12 cellular contexts compared by ENCODE assay signal in genomic region chr1:156894001-156894400, GRCh38. TPM values are rescaled to one million over a fixed set of nuclear protein-coding genes. Genes with fewer than 3 reads are reported as not detected.
DNase-seq lines count a peak whose midpoint lies in the region; ATAC-seq and TF ChIP-seq lines count a peak whose summit lies in the region.
"Had no signal": no experiment of that assay in that cellular context is flagged by ENCODE, and none has a peak within 500 bp of the region (broad histone marks: within the 10 kb centered on the region; RNA-seq: fewer than 3 reads in every experiment).

No MANE protein-coding gene starts in this region.

- no peaks in the 10 kb centered on the region for H3K9me3 Mint-ChIP-seq in stimulated activated effector memory CD8-positive, alpha-beta T cell treated with anti-CD3 and anti-CD28 coated beads, Interleukin-12 subunit alpha, Interleukin-12 subunit beta, amount 100 ng/mL, for 72 hours
- H3K9me3 Mint-ChIP-seq: stimulated activated naive CD8-positive, alpha-beta T cell treated with anti-CD3 and anti-CD28 coated beads, Interleukin-15, amount 100 ng/mL, for 72 hours had no signal

- no peak for TF ChIP-seq CTCF in foreskin fibroblast (IDR thresholded peaks at IDR 0.05; ENCODE audit: low read depth, low read length)
- no peak for TF ChIP-seq CTCF in prostate gland (IDR thresholded peaks at IDR 0.05)

- ATAC-seq in HG02885 (IDR thresholded peaks at IDR 0.05; ENCODE audit: poor library complexity, unreplicated experiment) (no peak), HG02763 (IDR thresholded peaks at IDR 0.05; ENCODE audit: unreplicated experiment) (no peak)
- no peak for ATAC-seq in stimulated activated effector memory CD8-positive, alpha-beta T cell treated with anti-CD3 and anti-CD28 coated beads, Interleukin-12 subunit alpha, Interleukin-12 subunit beta, amount 100 ng/mL, for 72 hours
- ATAC-seq: activated CD8-positive, alpha-beta T cell treated with anti-CD3 and anti-CD28 coated beads, Interleukin-2, amount 10 ng/mL, durations not matched to agents 7 days and 5 days had no signal

- no peak overlapping the region for H3K4me3 Mint-ChIP-seq in stimulated activated effector memory CD8-positive, alpha-beta T cell treated with anti-CD3 and anti-CD28 coated beads, Interleukin-12 subunit alpha, Interleukin-12 subunit beta, amount 100 ng/mL, for 72 hours
- H3K4me3 Mint-ChIP-seq: activated CD8-positive, alpha-beta T cell treated with anti-CD3 and anti-CD28 coated beads, Interleukin-2, amount 10 ng/mL, durations not matched to agents 7 days and 5 days had no signal

- H3K4me1 Mint-ChIP-seq in stimulated activated effector memory CD8-positive, alpha-beta T cell treated with anti-CD3 and anti-CD28 coated beads, Interleukin-12 subunit alpha, Interleukin-12 subunit beta, amount 100 ng/mL, for 72 hours: peaks cover 17% of the 10 kb centered on the region

- DNase-seq in adipocyte (ENCODE audit: low read depth): peak; percentile 19
- DNase-seq in foreskin fibroblast: no peak
- no peak for DNase-seq in prostate gland (ENCODE audit: low spot score)
- no peak for DNase-seq in Ammon's horn (ENCODE audit: low spot score)
- DNase-seq in stimulated activated effector memory CD8-positive, alpha-beta T cell treated with anti-CD3 and anti-CD28 coated beads, Interleukin-12 subunit alpha, Interleukin-12 subunit beta, amount 100 ng/mL, for 72 hours (ENCODE audit: low spot score in 2 of 2): no peak
- DNase-seq: activated CD8-positive, alpha-beta T cell treated with anti-CD3 and anti-CD28 coated beads, Interleukin-2, amount 10 ng/mL, durations not matched to agents 7 days and 5 days; kidney glomerular epithelial cell; NCI-H2029 treated with DMSO at 0.1 percent for 48 hours; stimulated activated naive CD8-positive, alpha-beta T cell treated with anti-CD3 and anti-CD28 coated beads, Interleukin-15, amount 100 ng/mL, for 72 hours had no signal

- H4K20me1 ChIP-seq in BLaER1 treated with 17β-estradiol and CSF1 and Interleukin-3, amounts not matched to agents 10 nM and 100 nM: no peaks in the 10 kb centered on the region; a peak in 1 of 22 replicates

- H3K36me3 ChIP-seq in BLaER1 treated with 17β-estradiol and CSF1 and Interleukin-3, amounts not matched to agents 10 nM and 100 nM: no peaks in the 10 kb centered on the region
- H3K36me3 ChIP-seq in adipocyte (ENCODE audit: control insufficient read depth, insufficient read depth, low read length, severe bottlenecking) (no peaks in the 10 kb centered on the region), prostate gland (no peaks in the 10 kb centered on the region)

- H3K4me3 ChIP-seq in BLaER1 treated with 17β-estradiol and CSF1 and Interleukin-3, amounts not matched to agents 10 nM and 100 nM: peak overlapping the region in 8 of 10 experiments; percentile 28 to 68 (median 47); a peak in 10 of 20 replicates
- peak overlapping the region; percentile 79 for H3K4me3 ChIP-seq in adipocyte (ENCODE audit: low read length)
- H3K4me3 ChIP-seq in foreskin fibroblast (ENCODE audit: low read depth in 1 of 2, low read length in 2 of 2): peak overlapping the region; percentile 48 to 54
- H3K4me3 ChIP-seq in prostate gland: peak overlapping the region; percentile 16 to 23

- WGBS in prostate gland: 49% methylated on average over 5 of the region's 5 CpGs

- H3K9ac ChIP-seq in BLaER1 treated with 17β-estradiol and CSF1 and Interleukin-3, amounts not matched to agents 10 nM and 100 nM: peak overlapping the region in 9 of 11 experiments; percentile 19 to 62 (median 52); a peak in 10 of 22 replicates
- peak overlapping the region; percentile 77 for H3K9ac ChIP-seq in adipocyte (ENCODE audit: low read length)

- peaks cover 27 to 80% (median 54%) of the 10 kb centered on the region in 11 experiments for H3K27me3 ChIP-seq in BLaER1 treated with 17β-estradiol and CSF1 and Interleukin-3, amounts not matched to agents 10 nM and 100 nM
- H3K27me3 ChIP-seq in adipocyte (replicated peaks; ENCODE audit: control insufficient read depth, insufficient read depth, low read length) (no peaks in the 10 kb centered on the region), prostate gland (replicated peaks; ENCODE audit: insufficient read depth) (peaks cover 2% of the 10 kb centered on the region)

- no peak for TF ChIP-seq POLR2A in prostate gland (IDR thresholded peaks at IDR 0.05)

- peaks cover 42 to 68% (median 64%) of the 10 kb centered on the region in 10 experiments for H3K4me1 ChIP-seq in BLaER1 treated with 17β-estradiol and CSF1 and Interleukin-3, amounts not matched to agents 10 nM and 100 nM
- H3K4me1 ChIP-seq in adipocyte (ENCODE audit: control insufficient read depth, insufficient read depth, low read length) (peaks cover 63% of the 10 kb centered on the region), prostate gland (replicated peaks) (peaks cover 3% of the 10 kb centered on the region)

- peak overlapping the region; percentile 55 to 88 (median 75); a peak in 21 of 22 replicates for H3K4me2 ChIP-seq in BLaER1 treated with 17β-estradiol and CSF1 and Interleukin-3, amounts not matched to agents 10 nM and 100 nM

- intact Hi-C loops in prostate gland (cut with DNase I): no loop called here

- H3K36me3 Mint-ChIP-seq in stimulated activated effector memory CD8-positive, alpha-beta T cell treated with anti-CD3 and anti-CD28 coated beads, Interleukin-12 subunit alpha, Interleukin-12 subunit beta, amount 100 ng/mL, for 72 hours: no peaks in the 10 kb centered on the region

- H3K27ac ChIP-seq in BLaER1 treated with 17β-estradiol and CSF1 and Interleukin-3, amounts not matched to agents 10 nM and 100 nM: peak overlapping the region in 2 of 11 experiments; percentile 7 to 38; a peak in 2 of 22 replicates
- H3K27ac ChIP-seq in prostate gland: peak overlapping the region; percentile 64 to 75

- H3K9me3 ChIP-seq in BLaER1 treated with 17β-estradiol and CSF1 and Interleukin-3, amounts not matched to agents 10 nM and 100 nM (replicated peaks in 1 of 11): no peaks in the 10 kb centered on the region
- no peaks in the 10 kb centered on the region for H3K9me3 ChIP-seq in adipocyte (ENCODE audit: control insufficient read depth, low read length)
- no peaks in the 10 kb centered on the region for H3K9me3 ChIP-seq in prostate gland

- no peak overlapping the region for H3K27ac Mint-ChIP-seq in stimulated activated effector memory CD8-positive, alpha-beta T cell treated with anti-CD3 and anti-CD28 coated beads, Interleukin-12 subunit alpha, Interleukin-12 subunit beta, amount 100 ng/mL, for 72 hours
- H3K27ac Mint-ChIP-seq: activated CD8-positive, alpha-beta T cell treated with anti-CD3 and anti-CD28 coated beads, Interleukin-2, amount 10 ng/mL, durations not matched to agents 7 days and 5 days; stimulated activated naive CD8-positive, alpha-beta T cell treated with anti-CD3 and anti-CD28 coated beads, Interleukin-15, amount 100 ng/mL, for 72 hours had no signal

RNA-seq across cellular contexts. Expression of gene PEAR1, which starts 0.5 kb away (rescaled TPM):
- 10 to 100 TPM in 1 of 2 donors, 1 to 10 TPM in 1; 3.6 to 20.0 TPM for total RNA-seq in prostate gland

RNA-seq across cellular contexts. Expression of gene LRRC71, which starts 26.4 kb away (rescaled TPM):
- total RNA-seq in prostate gland: 1 to 10 TPM in 1 of 2 donors, not detected in 1; 3.7 TPM
- total RNA-seq: activated CD8-positive, alpha-beta T cell treated with anti-CD3 and anti-CD28 coated beads, Interleukin-2, amount 10 ng/mL, durations not matched to agents 7 days and 5 days had no signal

RNA-seq across cellular contexts. Expression of gene NTRK1, which starts 33.3 kb away (rescaled TPM):
- 10 to 100 TPM in 1 of 2 donors, under 1 TPM in 1; 0.59 to 31.4 TPM for total RNA-seq in prostate gland

RNA-seq across cellular contexts. Expression of gene INSRR, which starts 35.1 kb away (rescaled TPM):
- total RNA-seq in prostate gland: 1 to 10 TPM in 1 of 2 donors, under 1 TPM in 1; 0.18 to 3.0 TPM

Comparison
In these comparisons a context has a peak if more than half of its experiments do, and no peak if none do; other contexts are left out.
1. H3K4me3 ChIP-seq: peak in every context shown above with its lines; median percentile 79 in adipocyte; 51 in foreskin fibroblast; 47 in BLaER1 treated with 17β-estradiol and CSF1 and Interleukin-3, amounts not matched to agents 10 nM and 100 nM; 20 in prostate gland.